ENCODE assay signal across 22 cellular contexts in genomic region chr6:159298840-159299239, GRCh38.
"Had no signal": no experiment of that assay in that cellular context is flagged by ENCODE, and none has a peak within 500 bp of the region (broad histone marks: within the 10 kb centered on the region; RNA-seq: fewer than 3 reads in every experiment).

No MANE protein-coding gene starts in this region.

- H3K9ac ChIP-seq: neural progenitor cell had no signal

- H3K9me3 ChIP-seq: adrenal gland, ascending aorta, thoracic aorta, vagina had no signal

- H3K4me2 ChIP-seq: hepatocyte, neural progenitor cell, smooth muscle cell had no signal

- H3K79me2 ChIP-seq: hepatocyte had no signal

- H3K27ac ChIP-seq: adrenal gland, ascending aorta, brain microvascular endothelial cell, hepatocyte, left ventricle myocardium inferior, neural progenitor cell, sigmoid colon, thoracic aorta, vagina, VCaP had no signal

- H3K4me3 ChIP-seq: adrenal gland, ascending aorta, hepatocyte, left ventricle myocardium inferior, neural progenitor cell, sigmoid colon, smooth muscle cell, thoracic aorta, vagina had no signal

- H2AFZ ChIP-seq: hepatocyte, neural progenitor cell had no signal

- ATAC-seq: activated T-helper 17 cell treated with anti-CD3 and anti-CD28 coated beads, Interleukin-2, amount 50 U/mL, for 72 hours; esophagus mucosa; naive thymus-derived CD4-positive, alpha-beta T cell had no signal

- H3K4me1 ChIP-seq: adrenal gland, ascending aorta, left ventricle myocardium inferior, neural progenitor cell, sigmoid colon, vagina had no signal

- DNase-seq: activated T-cell treated with anti-CD3 and anti-CD28 coated beads, Interleukin-2, amount 50 U/mL, for 24 hours; adrenal gland; brain microvascular endothelial cell; caudate nucleus; effector CD8-positive, alpha-beta T cell; glutamatergic neuron; kidney glomerular epithelial cell; left ventricle myocardium inferior; naive thymus-derived CD4-positive, alpha-beta T cell; sigmoid colon; stimulated activated CD4-positive, alpha-beta T cell treated with anti-CD3 and anti-CD28 coated beads, Interleukin-15, amount 100 ng/mL, for 24 hours; stimulated activated CD8-positive, alpha-beta memory T cell treated with anti-CD3 and anti-CD28 coated beads, Interleukin-4, amount 100 ng/mL, for 48 hours; stimulated activated naive CD4-positive, alpha-beta T cell treated with Interleukin-2 at 50 U/mL for 16 hours had no signal

- H3K36me3 ChIP-seq: adrenal gland, ascending aorta, brain microvascular endothelial cell, left ventricle myocardium inferior, neural progenitor cell, sigmoid colon, thoracic aorta, vagina had no signal

- H3K27me3 ChIP-seq: adrenal gland, ascending aorta, brain microvascular endothelial cell, hepatocyte, sigmoid colon, vagina had no signal
